ENCODE assay signal across 8 cellular contexts in the genomic region with DNA sequence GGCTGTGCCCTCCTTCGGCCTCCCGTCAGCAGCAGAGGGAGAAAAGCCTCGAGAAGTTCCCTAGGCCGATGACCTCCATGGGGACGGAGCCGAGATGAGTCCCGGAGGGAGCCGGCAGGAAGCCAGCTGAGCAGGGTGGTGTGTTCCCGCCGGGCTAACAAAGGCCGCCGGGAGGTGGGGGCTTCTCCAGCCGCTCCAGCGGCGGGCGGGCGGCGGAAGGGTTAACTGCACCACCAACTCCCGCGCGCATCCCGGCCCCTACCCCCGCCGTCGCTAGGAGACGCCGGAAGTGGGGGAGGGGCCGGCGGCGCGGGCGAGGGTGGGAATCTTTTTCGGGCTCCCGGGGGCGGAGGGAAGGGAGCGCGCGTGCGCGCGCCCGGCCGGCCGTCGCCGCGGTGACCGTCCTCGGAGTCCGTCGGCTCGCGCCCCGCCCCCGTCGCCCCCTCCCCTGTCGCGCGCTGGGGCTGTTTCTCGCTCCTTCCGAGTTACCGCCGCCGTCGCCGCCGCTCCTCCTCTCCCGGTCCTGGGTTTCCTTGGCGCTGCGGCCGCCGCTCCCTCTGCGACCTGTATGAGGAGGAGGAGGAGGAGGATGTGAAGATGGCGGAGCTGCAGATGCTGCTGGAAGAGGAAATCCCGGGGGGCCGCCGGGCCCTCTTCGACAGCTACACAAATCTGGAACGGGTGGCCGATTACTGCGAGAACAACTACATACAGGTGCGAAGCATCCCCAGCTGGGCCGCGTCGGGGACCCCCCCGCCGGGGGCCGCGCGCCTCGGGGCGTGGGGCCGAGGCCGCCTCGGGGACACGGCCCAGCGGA. TPM values are rescaled to one million over a fixed set of nuclear protein-coding genes. Genes with fewer than 3 reads are reported as not detected.
DNase-seq lines count a peak whose midpoint lies in the region; ATAC-seq and FAIRE-seq lines count a peak whose summit lies in the region.

TSS of gene ABI2 (plus strand) at position 477 of the 817 bp plus-strand sequence. CDS start at position 598, 121 bp downstream.

- no peak for FAIRE-seq in frontal cortex (lab: Jason Lieb, UNC)

- H3K4me3 ChIP-seq in SJSA1, result peak within 1 kb of the TSS; percentile 90
- peak within 1 kb of the TSS; percentile 99 for H3K4me3 ChIP-seq in neuron (ENCODE audit: low read length)

- peak; percentile 56 for ATAC-seq in GM21786 (IDR thresholded peaks at IDR 0.05; ENCODE audit: unreplicated experiment)

- H3K4me1 ChIP-seq in SJSA1 (replicated peaks), result peaks cover 17% of the 10 kb centered on the region
- peaks cover 11% of the 10 kb centered on the region for H3K4me1 ChIP-seq in neuron (ENCODE audit: insufficient read depth, low read length)

- peak within 1 kb of the TSS; percentile 84 for H3K27ac ChIP-seq in SJSA1

- H3K9me3 ChIP-seq in SJSA1 (replicated peaks) (no peaks in the 10 kb centered on the region), neuron (ENCODE audit: low read length) (no peaks in the 10 kb centered on the region)

- peak within 1 kb of the TSS; percentile 87 for H2AFZ ChIP-seq in neuron (ENCODE audit: low read depth, low read length)

- H3K27me3 ChIP-seq in SJSA1 (replicated peaks) (no peaks in the 10 kb centered on the region), neuron (ENCODE audit: insufficient read depth, low read length) (no peaks in the 10 kb centered on the region)

- DNase-seq in DMS79 (lab: John Stamatoyannopoulos, UW) (peak; percentile 83), LHCN-M2 (ENCODE audit: low read depth) (peak; percentile 82), SJSA1 (ENCODE audit: low read depth in 1 of 2, low spot score in 2 of 2) (peak; percentile 92 to 94), frontal cortex (ENCODE audit: low spot score in 2 of 2) (peak; percentile 94 to 95), stromal cell of bone marrow (ENCODE audit: low read depth) (peak; percentile 59)
- DNase-seq in activated naive CD4-positive, alpha-beta T cell treated with Interleukin-2 at 50 U/mL for 16 hours, result peak; percentile 61

- H3K36me3 ChIP-seq in SJSA1 (peaks cover 19% of the 10 kb centered on the region), neuron (ENCODE audit: insufficient read depth, low read length) (no peaks in the 10 kb centered on the region)

RNA-seq across cellular contexts. Expression of gene ABI2, which starts in this region (rescaled TPM):
- total RNA-seq in LHCN-M2 (2014; rRNA removed) (40.9 and 43.5 TPM in 2 replicates), frontal cortex (147 TPM)
- 41.7 TPM for polyA plus RNA-seq in LHCN-M2 (2012)
- 43.9 and 54.8 TPM in 2 replicates for total RNA-seq in SJSA1 (2014; rRNA removed; shearing (Covaris generic))

Comparison
In these comparisons a context has a peak if more than half of its experiments do, and no peak if none do; other contexts are left out.
1. Peak in every context shown above with its lines: DNase-seq, ATAC-seq, H3K4me3 ChIP-seq and H3K27ac ChIP-seq.